ENCODE assay signal across 2 cellular contexts in genomic region chr13:98652721-98653470, GRCh38.
TF ChIP-seq lines count a peak whose summit lies in the region.

No MANE protein-coding gene starts in this region.

TF ChIP-seq in IMR-90, 13 proteins besides CTCF, POLR2A, EP300 and RAD21 (continued from another document):
- TF ChIP-seq MXI1 (IDR thresholded peaks at IDR 0.05; ENCODE audit: borderline replicate concordance, low read depth, low read length) (no peak), BHLHE40 (IDR thresholded peaks at IDR 0.05; ENCODE audit: low read depth, low read length) (no peak), CHD1 (IDR thresholded peaks at IDR 0.05; ENCODE audit: low read depth, low read length) (no peak), CEBPB (IDR thresholded peaks at IDR 0.05; ENCODE audit: low read depth, low read length) (no peak), RFX5 (IDR thresholded peaks at IDR 0.05; ENCODE audit: low read depth, low read length) (no peak), MAZ (IDR thresholded peaks at IDR 0.05; ENCODE audit: borderline replicate concordance, low read depth, low read length) (no peak), MAFK (IDR thresholded peaks at IDR 0.05; ENCODE audit: low read depth, low read length) (no peak), ELK1 (IDR thresholded peaks at IDR 0.05; ENCODE audit: borderline replicate concordance, low read depth, low read length) (no peak), SMC3 (IDR thresholded peaks at IDR 0.05; ENCODE audit: low read depth, low read length) (no peak), USF2 (IDR thresholded peaks at IDR 0.05; ENCODE audit: low read depth, low read length) (no peak), FOS (IDR thresholded peaks at IDR 0.05; ENCODE audit: low read depth, low read length) (no peak), RCOR1 (IDR thresholded peaks at IDR 0.05; ENCODE audit: insufficient replicate concordance, low read length) (no peak)

TF ChIP-seq in HEK293T, 16 proteins besides CTCF, POLR2A, EP300 and RAD21 (continued from another document):
- TF ChIP-seq BHLHE40 (IDR thresholded peaks at IDR 0.05; ENCODE audit: borderline replicate concordance) (no peak), FOXM1 (IDR thresholded peaks at IDR 0.05; ENCODE audit: borderline replicate concordance) (no peak), CTBP1 (IDR thresholded peaks at IDR 0.05; ENCODE audit: borderline replicate concordance) (no peak), HDGF (IDR thresholded peaks at IDR 0.05; ENCODE audit: borderline replicate concordance) (no peak), ELF4 (IDR thresholded peaks at IDR 0.05) (no peak), LEF1 (IDR thresholded peaks at IDR 0.05; ENCODE audit: borderline replicate concordance) (no peak), ARNT (IDR thresholded peaks at IDR 0.05) (no peak)
